8 cellular contexts compared by ENCODE assay signal in the genomic region with DNA sequence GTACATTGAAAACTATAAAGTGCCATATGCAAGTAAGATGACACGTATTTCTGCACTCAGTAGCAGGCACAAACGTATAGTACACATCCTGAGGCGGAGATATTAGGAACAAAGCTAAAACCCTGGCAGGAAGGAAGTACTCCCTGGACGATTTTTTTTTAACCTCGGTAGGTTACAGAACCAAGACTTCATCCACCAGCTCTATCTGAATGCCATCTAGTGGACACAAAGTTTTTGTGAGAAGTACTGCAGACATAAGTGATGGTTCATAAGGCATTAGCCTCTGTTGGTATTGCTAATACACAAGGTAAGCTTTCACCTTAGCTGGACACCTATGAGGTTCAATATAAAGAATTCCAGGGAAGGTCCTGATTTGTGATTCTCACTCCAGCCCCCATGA.
DNase-seq lines count a peak whose midpoint lies in the region; ATAC-seq and TF ChIP-seq lines count a peak whose summit lies in the region.
"Had no signal": no experiment of that assay in that cellular context is flagged by ENCODE, and none has a peak within 500 bp of the region (broad histone marks: within the 10 kb centered on the region; RNA-seq: fewer than 3 reads in every experiment).

No MANE protein-coding gene starts in this region.

- CTCF ChIA-PET in GM10248 (lab: Yijun Ruan, JAX), result interaction anchor here (0.8 to 8.8 kb wide), 28 partner anchors 8 to 1238 kb away, joined by 3 to 138 read pairs (median 4); partner anchors contain the start of genes ATP6V1D and EIF2S1

- no peaks in the 10 kb centered on the region for H3K27me3 Mint-ChIP-seq in activated T-helper 2 cell treated with anti-CD3 and anti-CD28 coated beads, Interferon-gamma antibody, Interleukin-2, Interleukin-4, amounts not matched to agents 10 μg/mL and 5 μg/mL and 100 μg/mL, durations not matched to agents 14 hours and 24 hours and 36 hours (ENCODE audit: low read depth)
- H3K27me3 Mint-ChIP-seq: activated B cell treated with CpG ODN at 0.5 μM for 24 hours had no signal

- peak; percentile 11 for DNase-seq in GM10248 (ENCODE audit: extremely low spot score)
- peak; percentile 76 for DNase-seq in SK-MEL-5 (ENCODE audit: low read depth, low spot score)
- no peak for DNase-seq in left ventricle myocardium inferior
- no peak for DNase-seq in upper lobe of right lung
- no peak for DNase-seq in activated T-helper 2 cell treated with anti-CD3 and anti-CD28 coated beads, Interferon-gamma antibody, Interleukin-2, Interleukin-4, amounts not matched to agents 10 μg/mL and 5 μg/mL and 100 μg/mL, durations not matched to agents 14 hours and 24 hours and 36 hours (ENCODE audit: low spot score)
- DNase-seq: activated B cell treated with CpG ODN at 0.5 μM for 24 hours had no signal

- H3K27ac Mint-ChIP-seq in activated T-helper 2 cell treated with anti-CD3 and anti-CD28 coated beads, Interferon-gamma antibody, Interleukin-2, Interleukin-4, amounts not matched to agents 10 μg/mL and 5 μg/mL and 100 μg/mL, durations not matched to agents 14 hours and 24 hours and 36 hours, result no peak overlapping the region
- H3K27ac Mint-ChIP-seq: activated B cell treated with CpG ODN at 0.5 μM for 24 hours had no signal

- no peaks in the 10 kb centered on the region for H3K27me3 ChIP-seq in left ventricle myocardium inferior (ENCODE audit: low read depth)
- H3K27me3 ChIP-seq in upper lobe of right lung, result no peaks in the 10 kb centered on the region

- no peak overlapping the region for H3K4me3 ChIP-seq in left ventricle myocardium inferior
- H3K4me3 ChIP-seq in upper lobe of right lung, result no peak overlapping the region

- ATAC-seq in HG03520 (IDR thresholded peaks at IDR 0.05; ENCODE audit: unreplicated experiment) (peak; percentile 44), upper lobe of right lung (peak; percentile 29), GM19328 (IDR thresholded peaks at IDR 0.05; ENCODE audit: unreplicated experiment) (no peak)

- peak; percentile 49 for TF ChIP-seq CTCF in GM10248 (IDR thresholded peaks at IDR 0.05; ENCODE audit: control extremely low read depth, extremely low read depth, low read depth, missing control alignments)
- TF ChIP-seq CTCF in left ventricle myocardium inferior (IDR thresholded peaks at IDR 0.05; ENCODE audit: borderline replicate concordance), result peak; percentile 49
- TF ChIP-seq CTCF in upper lobe of right lung (IDR thresholded peaks at IDR 0.05), result peak; percentile 22

- H3K36me3 Mint-ChIP-seq in activated T-helper 2 cell treated with anti-CD3 and anti-CD28 coated beads, Interferon-gamma antibody, Interleukin-2, Interleukin-4, amounts not matched to agents 10 μg/mL and 5 μg/mL and 100 μg/mL, durations not matched to agents 14 hours and 24 hours and 36 hours (ENCODE audit: low read depth), result no peaks in the 10 kb centered on the region

- H3K36me3 ChIP-seq in left ventricle myocardium inferior, result no peaks in the 10 kb centered on the region
- no peaks in the 10 kb centered on the region for H3K36me3 ChIP-seq in upper lobe of right lung

- no peaks in the 10 kb centered on the region for H3K9me3 Mint-ChIP-seq in activated T-helper 2 cell treated with anti-CD3 and anti-CD28 coated beads, Interferon-gamma antibody, Interleukin-2, Interleukin-4, amounts not matched to agents 10 μg/mL and 5 μg/mL and 100 μg/mL, durations not matched to agents 14 hours and 24 hours and 36 hours
- H3K9me3 Mint-ChIP-seq: activated B cell treated with CpG ODN at 0.5 μM for 24 hours had no signal

- H3K4me1 ChIP-seq in left ventricle myocardium inferior, result peaks cover 18% of the 10 kb centered on the region
- no peaks in the 10 kb centered on the region for H3K4me1 ChIP-seq in upper lobe of right lung

- H3K9me3 ChIP-seq in left ventricle myocardium inferior (replicated peaks) (no peaks in the 10 kb centered on the region), upper lobe of right lung (no peaks in the 10 kb centered on the region)

- POLR2A ChIA-PET in GM10248 (lab: Yijun Ruan, JAX), result no interaction called here

- H3K4me1 Mint-ChIP-seq in activated T-helper 2 cell treated with anti-CD3 and anti-CD28 coated beads, Interferon-gamma antibody, Interleukin-2, Interleukin-4, amounts not matched to agents 10 μg/mL and 5 μg/mL and 100 μg/mL, durations not matched to agents 14 hours and 24 hours and 36 hours (ENCODE audit: low read depth), result peaks cover 2% of the 10 kb centered on the region

- no peak overlapping the region for H3K27ac ChIP-seq in left ventricle myocardium inferior (replicated peaks)
- H3K27ac ChIP-seq in upper lobe of right lung, result no peak overlapping the region

- intact Hi-C loops in left ventricle myocardium inferior (cut with micrococcal nuclease) (no loop called here), upper lobe of right lung (cut with DNase I) (no loop called here)
- intact Hi-C loops in activated T-helper 2 cell treated with anti-CD3 and anti-CD28 coated beads, Interferon-gamma antibody, Interleukin-2, Interleukin-4, amounts not matched to agents 10 μg/mL and 5 μg/mL and 100 μg/mL, durations not matched to agents 14 hours and 24 hours and 36 hours (cut with micrococcal nuclease), result loop anchor here (5.0 kb wide), 1 partner anchor 46 kb away; no protein-coding TSS in a partner anchor

- no peak overlapping the region for H3K4me3 Mint-ChIP-seq in activated T-helper 2 cell treated with anti-CD3 and anti-CD28 coated beads, Interferon-gamma antibody, Interleukin-2, Interleukin-4, amounts not matched to agents 10 μg/mL and 5 μg/mL and 100 μg/mL, durations not matched to agents 14 hours and 24 hours and 36 hours (ENCODE audit: low read depth)
- H3K4me3 Mint-ChIP-seq: activated B cell treated with CpG ODN at 0.5 μM for 24 hours had no signal

- in situ Hi-C loops in SK-MEL-5 (cut with HindIII; ENCODE audit: low pct_unique_long_range_greater_than_20kb, low sequenced_read_pairs), result no loop called here

Comparison
In these comparisons a context has a peak if more than half of its experiments do, and no peak if none do; other contexts are left out.
1. DNase-seq: peak in GM10248 (single experiment) and SK-MEL-5 (single experiment); none in left ventricle myocardium inferior (single experiment), upper lobe of right lung (single experiment) and activated T-helper 2 cell treated with anti-CD3 and anti-CD28 coated beads, Interferon-gamma antibody, Interleukin-2, Interleukin-4, amounts not matched to agents 10 μg/mL and 5 μg/mL and 100 μg/mL, durations not matched to agents 14 hours and 24 hours and 36 hours (single experiment).
2. Peak in every context shown above with its lines, with median percentiles within 50 percentile points of each other: CTCF ChIP-seq.